ENCODE assay signal across 19 cellular contexts in the genomic region with DNA sequence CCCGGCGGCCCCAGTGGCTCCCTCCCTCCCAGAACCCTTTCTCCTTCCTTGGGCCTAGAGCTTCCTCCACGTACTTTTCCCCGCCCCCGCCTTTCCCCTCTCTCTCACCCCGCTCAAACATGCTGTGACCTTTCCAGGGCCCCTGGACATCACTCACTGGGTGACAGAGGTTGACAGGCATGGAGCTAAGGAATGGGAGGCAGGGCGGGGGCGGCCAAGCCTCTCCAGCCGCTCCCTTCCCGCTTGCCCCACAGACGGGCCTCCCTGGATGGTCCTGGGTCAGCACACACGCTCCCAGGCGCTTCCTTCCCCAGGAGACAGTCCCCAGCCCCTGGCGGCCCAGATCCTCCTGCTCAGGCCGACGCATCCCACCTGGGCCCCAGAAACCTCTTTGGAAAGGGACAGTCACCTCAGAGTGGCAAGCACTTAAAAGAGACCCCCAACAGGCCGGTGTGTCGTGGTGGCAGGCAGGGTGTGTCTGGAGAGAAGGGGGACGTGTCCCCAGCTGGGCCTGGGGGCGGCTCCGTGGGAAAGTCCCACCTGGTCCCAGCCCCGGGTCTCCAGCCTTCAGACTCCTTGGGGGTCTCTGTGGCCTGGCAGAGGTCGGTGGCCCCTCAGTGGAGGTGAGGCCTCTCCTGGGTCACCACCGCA. TPM values are rescaled to one million over a fixed set of nuclear protein-coding genes. Genes with fewer than 3 reads are reported as not detected.
DNase-seq lines count a peak whose midpoint lies in the region; ATAC-seq and TF ChIP-seq lines count a peak whose summit lies in the region.
"Had no signal": no experiment of that assay in that cellular context is flagged by ENCODE, and none has a peak within 500 bp of the region (broad histone marks: within the 10 kb centered on the region; RNA-seq: fewer than 3 reads in every experiment).

No MANE protein-coding gene starts in this region.

- peak overlapping the region; percentile 79 for H3K4ac ChIP-seq in trophoblast cell (ENCODE audit: low read depth, low read length)

- H3K4me1 Mint-ChIP-seq in activated naive CD8-positive, alpha-beta T cell treated with anti-CD3 and anti-CD28 coated beads, Interleukin-2, amount 50 U/mL, for 24 hours: no peaks in the 10 kb centered on the region
- H3K4me1 Mint-ChIP-seq in T-helper 2 cell treated with Interferon-gamma antibody and Interleukin-4, amounts not matched to agents 5 μg/mL and 100 μg/mL, for 36 hours (ENCODE audit: low read depth): no peaks in the 10 kb centered on the region
- H3K4me1 Mint-ChIP-seq: CD8-positive, alpha-beta memory T cell had no signal

- H3K27me3 Mint-ChIP-seq in activated naive CD8-positive, alpha-beta T cell treated with anti-CD3 and anti-CD28 coated beads, Interleukin-2, amount 50 U/mL, for 24 hours: no peaks in the 10 kb centered on the region
- H3K27me3 Mint-ChIP-seq in T-helper 2 cell treated with Interferon-gamma antibody and Interleukin-4, amounts not matched to agents 5 μg/mL and 100 μg/mL, for 36 hours (ENCODE audit: low read depth): no peaks in the 10 kb centered on the region
- H3K27me3 Mint-ChIP-seq: CD8-positive, alpha-beta memory T cell; T-helper 17 cell had no signal

- H3K27ac ChIP-seq in hepatocyte (peak overlapping the region; percentile 65), trophoblast cell (ENCODE audit: low read depth, low read length) (no peak overlapping the region)
- H3K27ac ChIP-seq: dorsolateral prefrontal cortex, foreskin keratinocyte, neutrophil had no signal

- no peak overlapping the region for H3K23ac ChIP-seq in trophoblast cell (ENCODE audit: low read length)

- H4K12ac ChIP-seq in trophoblast cell (ENCODE audit: low read depth, low read length): no peak overlapping the region

- peak overlapping the region; percentile 40 for H3K14ac ChIP-seq in trophoblast cell (ENCODE audit: low read length)

- peak overlapping the region; percentile 65 for H3K18ac ChIP-seq in trophoblast cell (ENCODE audit: low read length)

- H3K9me3 Mint-ChIP-seq in activated naive CD8-positive, alpha-beta T cell treated with anti-CD3 and anti-CD28 coated beads, Interleukin-2, amount 50 U/mL, for 24 hours: no peaks in the 10 kb centered on the region
- no peaks in the 10 kb centered on the region for H3K9me3 Mint-ChIP-seq in T-helper 2 cell treated with Interferon-gamma antibody and Interleukin-4, amounts not matched to agents 5 μg/mL and 100 μg/mL, for 36 hours
- H3K9me3 Mint-ChIP-seq: activated T-cell treated with anti-CD3 and anti-CD28 coated beads, Interleukin-2, amount 50 U/mL, for 72 hours; CD8-positive, alpha-beta memory T cell had no signal

- H3K9ac ChIP-seq in trophoblast cell (ENCODE audit: low read length): no peak overlapping the region

- H3K4me2 ChIP-seq in hepatocyte (no peak overlapping the region), trophoblast cell (ENCODE audit: low read length) (no peak overlapping the region)

- H2BK5ac ChIP-seq in trophoblast cell (ENCODE audit: low read depth, low read length, poor library complexity): peak overlapping the region; percentile 52

- H3K4me3 Mint-ChIP-seq in activated naive CD8-positive, alpha-beta T cell treated with anti-CD3 and anti-CD28 coated beads, Interleukin-2, amount 50 U/mL, for 24 hours: no peak overlapping the region
- no peak overlapping the region for H3K4me3 Mint-ChIP-seq in T-helper 2 cell treated with Interferon-gamma antibody and Interleukin-4, amounts not matched to agents 5 μg/mL and 100 μg/mL, for 36 hours
- H3K4me3 Mint-ChIP-seq: activated T-cell treated with anti-CD3 and anti-CD28 coated beads, Interleukin-2, amount 50 U/mL, for 72 hours; CD8-positive, alpha-beta memory T cell; T-helper 17 cell had no signal

- H2AFZ ChIP-seq in hepatocyte (no peak overlapping the region), trophoblast cell (ENCODE audit: insufficient read depth, low read length, poor library complexity) (no peak overlapping the region)

- no peaks in the 10 kb centered on the region for H3K9me2 ChIP-seq in hepatocyte (replicated peaks; ENCODE audit: insufficient read depth)

- peak; percentile 65 for DNase-seq in ELF-1 (ENCODE audit: low read depth, low spot score)
- DNase-seq in activated naive CD8-positive, alpha-beta T cell treated with anti-CD3 and anti-CD28 coated beads, Interleukin-2, amount 50 U/mL, for 24 hours: no peak
- peak; percentile 15 for DNase-seq in hepatocyte (ENCODE audit: low spot score)
- DNase-seq in trophoblast cell: peak; percentile 41 to 86
- DNase-seq in T-helper 2 cell treated with Interferon-gamma antibody and Interleukin-4, amounts not matched to agents 5 μg/mL and 100 μg/mL, for 36 hours (ENCODE audit: low spot score): no peak
- no peak for DNase-seq in T-helper 1 cell
- DNase-seq in anterior cingulate cortex (lab: John Stamatoyannopoulos, UW): no peak
- DNase-seq in CD1c-positive myeloid dendritic cell (ENCODE audit: extremely low spot score): no peak
- DNase-seq: activated T-cell treated with anti-CD3 and anti-CD28 coated beads, Interleukin-2, amount 50 U/mL, for 72 hours; DMS53; foreskin keratinocyte; NCI-H1436; NCI-H524 treated with DMSO at 0.1 percent for 48 hours; SHP77 treated with DMSO at 0.1 percent for 48 hours; stimulated activated CD4-positive, alpha-beta T cell treated with anti-CD3 and anti-CD28 coated beads, Interleukin-2, amount 100 ng/mL, for 48 hours; T-helper 17 cell had no signal

- no peak overlapping the region for H2AK5ac ChIP-seq in trophoblast cell (ENCODE audit: low read length)

- H3K4me1 ChIP-seq in hepatocyte (ENCODE audit: insufficient read depth): no peaks in the 10 kb centered on the region
- H3K4me1 ChIP-seq in trophoblast cell (ENCODE audit: control insufficient read depth in 1 of 2, insufficient read depth in 2 of 2, low read length in 2 of 2): peaks cover 7% of the 10 kb centered on the region in 2 experiments
- H3K4me1 ChIP-seq: foreskin keratinocyte had no signal

- peaks cover 7% of the 10 kb centered on the region for H3K79me1 ChIP-seq in trophoblast cell (ENCODE audit: low read length)

- H4K20me1 ChIP-seq in hepatocyte (ENCODE audit: insufficient read depth, poor library complexity, severe bottlenecking): no peaks in the 10 kb centered on the region

- H3K4me3 ChIP-seq in hepatocyte: no peak overlapping the region
- no peak overlapping the region for H3K4me3 ChIP-seq in trophoblast cell (ENCODE audit: low read depth, low read length)
- H3K4me3 ChIP-seq: dorsolateral prefrontal cortex had no signal

- H4K91ac ChIP-seq in trophoblast cell (ENCODE audit: low read depth, low read length): peak overlapping the region; percentile 79

- peak overlapping the region; percentile 83 for H2BK120ac ChIP-seq in trophoblast cell (ENCODE audit: insufficient read depth, low read length, poor library complexity)

- TF ChIP-seq CTCF in hepatocyte (IDR thresholded peaks at IDR 0.05; ENCODE audit: poor library complexity): no peak

- peak overlapping the region; percentile 30 for H2BK12ac ChIP-seq in trophoblast cell (ENCODE audit: low read length)

- no peaks in the 10 kb centered on the region for H3K36me3 Mint-ChIP-seq in activated naive CD8-positive, alpha-beta T cell treated with anti-CD3 and anti-CD28 coated beads, Interleukin-2, amount 50 U/mL, for 24 hours (ENCODE audit: low read depth)
- H3K36me3 Mint-ChIP-seq in T-helper 2 cell treated with Interferon-gamma antibody and Interleukin-4, amounts not matched to agents 5 μg/mL and 100 μg/mL, for 36 hours (ENCODE audit: low read depth): no peaks in the 10 kb centered on the region
- H3K36me3 Mint-ChIP-seq: CD8-positive, alpha-beta memory T cell had no signal

- H3K27ac Mint-ChIP-seq in activated naive CD8-positive, alpha-beta T cell treated with anti-CD3 and anti-CD28 coated beads, Interleukin-2, amount 50 U/mL, for 24 hours: no peak overlapping the region
- H3K27ac Mint-ChIP-seq in T-helper 2 cell treated with Interferon-gamma antibody and Interleukin-4, amounts not matched to agents 5 μg/mL and 100 μg/mL, for 36 hours: no peak overlapping the region
- H3K27ac Mint-ChIP-seq: activated T-cell treated with anti-CD3 and anti-CD28 coated beads, Interleukin-2, amount 50 U/mL, for 72 hours; CD8-positive, alpha-beta memory T cell; T-helper 17 cell had no signal

- no peaks in the 10 kb centered on the region for H3K79me2 ChIP-seq in hepatocyte
- H3K79me2 ChIP-seq in trophoblast cell (ENCODE audit: control insufficient read depth, insufficient read depth, low read length, poor library complexity): no peaks in the 10 kb centered on the region

- WGBS in hepatocyte (ENCODE audit: low lambda C conversion rate, missing lambda C conversion rate): 28% methylated on average over 2 of the region's 24 CpGs
- no CpG with 5 or more reads among the region's 24 CpGs for WGBS in trophoblast cell (ENCODE audit: extremely low coverage, insufficient coverage, insufficient read length)

- H3K36me3 ChIP-seq in hepatocyte (replicated peaks; ENCODE audit: insufficient read depth, low read depth): no peaks in the 10 kb centered on the region
- no peaks in the 10 kb centered on the region for H3K36me3 ChIP-seq in trophoblast cell (ENCODE audit: control insufficient read depth in 1 of 2, insufficient read depth in 2 of 2, low read length in 2 of 2)
- H3K36me3 ChIP-seq: neutrophil had no signal

- H3K9me3 ChIP-seq in hepatocyte (ENCODE audit: low read depth) (no peaks in the 10 kb centered on the region), trophoblast cell (ENCODE audit: insufficient read depth, low read depth, low read length) (no peaks in the 10 kb centered on the region)
- H3K9me3 ChIP-seq: neutrophil had no signal

- H3K27me3 ChIP-seq in hepatocyte (no peaks in the 10 kb centered on the region), trophoblast cell (ENCODE audit: insufficient read depth, low read length) (no peaks in the 10 kb centered on the region)
- H3K27me3 ChIP-seq: dorsolateral prefrontal cortex, foreskin keratinocyte, neutrophil had no signal

- H4K8ac ChIP-seq in trophoblast cell (ENCODE audit: low read depth, low read length): no peak overlapping the region

- ATAC-seq in activated naive CD8-positive, alpha-beta T cell treated with anti-CD3 and anti-CD28 coated beads, Interleukin-2, amount 50 U/mL, for 24 hours: peak; percentile 28
- ATAC-seq: activated T-cell treated with anti-CD3 and anti-CD28 coated beads, Interleukin-2, amount 50 U/mL, for 72 hours; foreskin keratinocyte; T-helper 17 cell had no signal

RNA-seq across cellular contexts. Expression of a gene that starts 8.8 kb away (rescaled TPM):
- 12.4 and 15.8 TPM in 2 replicates for total RNA-seq in hepatocyte
- 3.9 and 26.2 TPM in 2 replicates for polyA plus RNA-seq in hepatocyte
- polyA plus RNA-seq in trophoblast cell (2013): 14,456 and 15,696 TPM in 2 replicates
- total RNA-seq: activated T-cell treated with anti-CD3 and anti-CD28 coated beads, Interleukin-2, amount 50 U/mL, for 72 hours; CD8-positive, alpha-beta memory T cell; T-helper 17 cell had no signal
- polyA plus RNA-seq: CD8-positive, alpha-beta memory T cell had no signal

RNA-seq across cellular contexts. Expression of a gene that starts 41.7 kb away (rescaled TPM):
- 54.0 and 75.2 TPM in 2 replicates for total RNA-seq in hepatocyte
- 41.4 and 54.8 TPM in 2 replicates for polyA plus RNA-seq in hepatocyte
- polyA plus RNA-seq in trophoblast cell (2013): 99.0 and 101 TPM in 2 replicates

Comparison
In these comparisons a context has a peak if more than half of its experiments do, and no peak if none do; other contexts are left out.
1. DNase-seq: peak in ELF-1 (single experiment), hepatocyte (single experiment) and trophoblast cell (2 of 2); none in activated naive CD8-positive, alpha-beta T cell treated with anti-CD3 and anti-CD28 coated beads, Interleukin-2, amount 50 U/mL, for 24 hours (single experiment), T-helper 2 cell treated with Interferon-gamma antibody and Interleukin-4, amounts not matched to agents 5 μg/mL and 100 μg/mL, for 36 hours (single experiment), T-helper 1 cell (0 of 5), anterior cingulate cortex (0 of 58) and CD1c-positive myeloid dendritic cell (single experiment).